2 cellular contexts compared by ENCODE assay signal in genomic region chr11:22860241-22860640, GRCh38.
TF ChIP-seq lines count a peak whose summit lies in the region.

CCDC179 (minus strand) TSS chr11:22860474; CDS start chr11:22860421, 53 bp downstream.

TF ChIP-seq in HCT116, 20 proteins besides CTCF, POLR2A, EP300 and RAD21:
- TF ChIP-seq JUND (IDR thresholded peaks at IDR 0.05) (no peak), POLR2AphosphoS5 (IDR thresholded peaks at IDR 0.05; ENCODE audit: low read depth, low read length) (no peak), REST (IDR thresholded peaks at IDR 0.05; ENCODE audit: low read depth) (no peak), TCF7L2 (IDR thresholded peaks at IDR 0.05; ENCODE audit: borderline replicate concordance, extremely low read depth, insufficient read depth, insufficient read length) (no peak), ZNF274 (IDR thresholded peaks at IDR 0.05; ENCODE audit: low read depth, low read length) (no peak), SRF (IDR thresholded peaks at IDR 0.05; ENCODE audit: low read depth) (no peak), ZFX (IDR thresholded peaks at IDR 0.05) (no peak), EZH2 (IDR thresholded peaks at IDR 0.05) (no peak), SP1 (IDR thresholded peaks at IDR 0.05; ENCODE audit: low read depth) (no peak), SIN3A (IDR thresholded peaks at IDR 0.05; ENCODE audit: low read depth) (no peak), CEBPB (IDR thresholded peaks at IDR 0.05; ENCODE audit: low read depth) (no peak), ATF3 (IDR thresholded peaks at IDR 0.05) (no peak), EZH2phosphoT487 (IDR thresholded peaks at IDR 0.05; ENCODE audit: borderline replicate concordance) (no peak), ELF1 (IDR thresholded peaks at IDR 0.05; ENCODE audit: borderline replicate concordance, low read depth) (no peak), MAX (IDR thresholded peaks at IDR 0.05) (no peak)
TF ChIP-seq in HCT116: peak in this region for 0.

TF ChIP-seq in H1, 55 proteins besides CTCF, POLR2A, EP300 and RAD21:
- TF ChIP-seq SUZ12 (IDR thresholded peaks at IDR 0.05; ENCODE audit: low read length) (no peak), E2F6 (IDR thresholded peaks at IDR 0.05) (no peak), GTF2F1 (IDR thresholded peaks at IDR 0.05; ENCODE audit: borderline replicate concordance, low read depth, low read length) (no peak), POU5F1 (IDR thresholded peaks at IDR 0.05; ENCODE audit: low read depth, low read length) (no peak), NRF1 (IDR thresholded peaks at IDR 0.05; ENCODE audit: low read depth, low read length) (no peak), TAF7 (optimal IDR thresholded peaks at IDR 0.05; ENCODE audit: borderline replicate concordance, low read depth, low read length) (no peak), BRCA1 (IDR thresholded peaks at IDR 0.05; ENCODE audit: low read depth, low read length) (no peak), CHD1 (IDR thresholded peaks at IDR 0.05; ENCODE audit: low read depth, low read length) (no peak), HDAC6 (IDR thresholded peaks at IDR 0.05; ENCODE audit: low read depth, low read length) (no peak), SIX5 (IDR thresholded peaks at IDR 0.05; ENCODE audit: low read depth, low read length) (no peak), ASH2L (IDR thresholded peaks at IDR 0.05; ENCODE audit: low read length) (no peak), TAF1 (IDR thresholded peaks at IDR 0.05; ENCODE audit: low read depth, low read length) (no peak), KDM1A (IDR thresholded peaks at IDR 0.05; ENCODE audit: borderline replicate concordance, low read length) (no peak), SP2 (IDR thresholded peaks at IDR 0.05; ENCODE audit: low read length) (no peak)
